ENCODE assay signal across 19 cellular contexts in genomic region chr11:32113200-32113599, GRCh38. TPM values are rescaled to one million over a fixed set of nuclear protein-coding genes. Genes with fewer than 3 reads are reported as not detected.
DNase-seq lines count a peak whose midpoint lies in the region; ATAC-seq lines count a peak whose summit lies in the region.
"Had no signal": no experiment of that assay in that cellular context is flagged by ENCODE, and none has a peak within 500 bp of the region (broad histone marks: within the 10 kb centered on the region; RNA-seq: fewer than 3 reads in every experiment).

No MANE protein-coding gene starts in this region.

- ATAC-seq in GM18502 (IDR thresholded peaks at IDR 0.05; ENCODE audit: poor library complexity, unreplicated experiment) = no peak
- ATAC-seq: lower lobe of right lung had no signal

- DNase-seq in DMS 273 (lab: John Stamatoyannopoulos, UW; ENCODE audit: unreplicated experiment) (peak; percentile 64), DMS 273 treated with DMSO at 0.1 percent for 48 hours (lab: John Stamatoyannopoulos, UW) (no peak), NCI-H2171 treated with DMSO at 0.1 percent for 48 hours (lab: John Stamatoyannopoulos, UW) (peak; percentile 100), fibroblast of gingiva (ENCODE audit: low read depth) (peak; percentile 88), renal cortical epithelial cell (ENCODE audit: low read depth) (peak; percentile 48), GM19240 (ENCODE audit: insufficient read length, low spot score) (no peak), NCI-H226 (no peak)
- DNase-seq: 8988T; activated CD4-positive, alpha-beta T cell treated with anti-CD3 and anti-CD28 coated beads for 48 hours; Calu3; colonic mucosa; immature natural killer cell; IMR-90; lower lobe of right lung; NCI-H1930; NCI-H526 treated with DMSO at 0.1 percent for 48 hours; stimulated activated CD4-positive, alpha-beta T cell treated with anti-CD3 and anti-CD28 coated beads, Interleukin-12 subunit alpha, Interleukin-12 subunit beta, amount 100 ng/mL, for 4 hours; upper lobe of left lung had no signal

RNA-seq across cellular contexts. Expression of gene RCN1, which starts 22.3 kb away (rescaled TPM):
- 245 and 372 TPM in 2 replicates for total RNA-seq in renal cortical epithelial cell

Comparison
In these comparisons a context has a peak if more than half of its experiments do, and no peak if none do; other contexts are left out.
1. DNase-seq: peak in DMS 273 (single experiment), NCI-H2171 treated with DMSO at 0.1 percent for 48 hours (single experiment), fibroblast of gingiva (single experiment) and renal cortical epithelial cell (single experiment); none in DMS 273 treated with DMSO at 0.1 percent for 48 hours (single experiment), GM19240 (single experiment) and NCI-H226 (single experiment).